In the genomic region with DNA sequence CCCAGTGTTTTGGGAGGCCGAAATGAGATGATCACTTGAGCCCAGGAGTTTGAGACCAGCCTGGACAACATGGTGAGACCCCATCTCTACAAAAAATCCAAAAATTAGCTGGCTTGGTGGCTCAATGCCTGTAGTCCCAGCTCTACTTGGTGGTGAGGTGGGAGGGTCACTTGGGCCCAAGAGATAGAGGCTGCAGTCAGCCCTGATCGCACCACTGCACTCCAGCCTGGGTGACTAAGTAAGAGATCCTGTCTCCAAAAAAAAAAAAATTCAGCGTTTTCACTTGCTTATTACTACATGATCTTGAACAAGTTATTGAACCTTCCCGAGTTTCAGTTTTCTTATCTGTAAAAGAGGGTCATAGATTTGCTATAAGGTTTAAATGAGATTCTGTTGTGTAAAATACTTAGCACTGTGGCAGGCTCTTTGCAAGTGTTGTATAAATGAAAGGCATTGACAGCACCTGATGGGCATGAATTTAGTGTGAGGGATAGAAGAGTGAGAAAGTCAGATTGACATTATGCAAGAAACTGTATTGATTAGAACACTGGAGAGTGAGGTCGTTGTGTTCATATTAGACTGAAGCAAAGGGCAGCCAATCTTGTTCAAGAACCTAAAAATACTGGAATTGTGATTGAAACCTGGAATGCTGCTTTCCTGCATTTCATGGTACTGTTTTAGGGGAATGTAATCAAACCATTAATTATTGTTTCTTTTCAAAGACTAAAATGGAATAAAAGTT, we compare ENCODE assay signal across 16 cellular contexts.
A peak's percentile ranks its signal among the peaks of the same experiment; 100 is the strongest.
DNase-seq lines count a peak whose midpoint lies in the region; ATAC-seq, FAIRE-seq and TF ChIP-seq lines count a peak whose summit lies in the region.
"Had no signal": no experiment of that assay in that cellular context is flagged by ENCODE, and none has a peak within 500 bp of the region (broad histone marks: within the 10 kb centered on the region; RNA-seq: fewer than 3 reads in every experiment).

No MANE protein-coding gene starts in this region.

- no peak overlapping the region for H3K56ac ChIP-seq in IMR-90 (ENCODE audit: extremely low read depth, insufficient read depth, low read length)

- H2BK15ac ChIP-seq in IMR-90 (ENCODE audit: low read depth, low read length): no peak overlapping the region

- H3K79me2 ChIP-seq in K562 (ENCODE audit: control insufficient read depth, insufficient read depth, low read length) (no peaks in the 10 kb centered on the region), HepG2 (ENCODE audit: insufficient read depth, low read length) (no peaks in the 10 kb centered on the region)

- TF ChIP-seq EP300 in K562 (IDR thresholded peaks at IDR 0.05; ENCODE audit: low read length) (no peak), HepG2 (IDR thresholded peaks at IDR 0.05; ENCODE audit: low read depth in 2 of 2, low read length in 2 of 2) (no peak), HepG2 (CRISPR knock-in tag; IDR thresholded peaks at IDR 0.05; ENCODE audit: borderline replicate concordance) (no peak)

- H4K91ac ChIP-seq in IMR-90 (ENCODE audit: insufficient read depth, low read depth, low read length): peak overlapping the region; percentile 29; the same call in 1 of the 2 replicates

- no peaks in the 10 kb centered on the region for H3K36me3 ChIP-seq in IMR-90 (ENCODE audit: control insufficient read depth, insufficient read depth, low read length)
- H3K36me3 ChIP-seq in K562 (ENCODE audit: control insufficient read depth, insufficient read depth, low read length): no peaks in the 10 kb centered on the region
- H3K36me3 ChIP-seq in HepG2 (replicated peaks in 1 of 2; ENCODE audit: control insufficient read depth in 1 of 2, insufficient read depth in 2 of 2, low read length in 2 of 2): no peaks in the 10 kb centered on the region

- H4K20me1 ChIP-seq in IMR-90 (ENCODE audit: insufficient read depth, low read length): no peaks in the 10 kb centered on the region
- no peaks in the 10 kb centered on the region for H4K20me1 ChIP-seq in K562 (replicated peaks; ENCODE audit: control insufficient read depth, insufficient read depth, low read length)
- H4K20me1 ChIP-seq in HepG2 (ENCODE audit: insufficient read depth, low read length): no peaks in the 10 kb centered on the region

- H4K8ac ChIP-seq in IMR-90 (ENCODE audit: low read depth in 2 of 2, low read length in 2 of 2): no peak overlapping the region; a peak in 1 of 4 replicates

- TF ChIP-seq RAD21 in IMR-90 (IDR thresholded peaks at IDR 0.05; ENCODE audit: low read length) (no peak), K562 (CRISPR knock-in tag; conservative IDR thresholded peaks at IDR 0.05 in 1 of 2, IDR thresholded peaks at IDR 0.05 in 1 of 2) (no peak), HepG2 (CRISPR knock-in tag; IDR thresholded peaks at IDR 0.05) (no peak)

- POLR2A ChIA-PET in IMR-90 (lab: Charles Lee; ENCODE audit: unreplicated experiment) (no interaction called here), K562 (lab: Yijun Ruan, JAX) (no interaction called here), HepG2 (lab: Yijun Ruan, JAX) (no interaction called here)

- H3K9me1 ChIP-seq in IMR-90 (ENCODE audit: insufficient read depth, low read length) (peaks cover 7% of the 10 kb centered on the region), K562 (ENCODE audit: control insufficient read depth, insufficient read depth, low read length) (no peaks in the 10 kb centered on the region)

- H2AK9ac ChIP-seq in IMR-90 (replicated peaks; ENCODE audit: low read depth, low read length, poor library complexity): no peak overlapping the region

- H2AK5ac ChIP-seq in IMR-90 (ENCODE audit: low read depth, low read length): no peak overlapping the region

- no peak for FAIRE-seq in K562 (lab: Jason Lieb, UNC)
- no peak for FAIRE-seq in HepG2 (lab: Jason Lieb, UNC)
- FAIRE-seq: A204.1, GM19239, HTR-8/SVneo had no signal

- CTCF ChIA-PET in IMR-90 (lab: Yijun Ruan, JAX) (interaction anchor here (0.6 kb wide), 1 partner anchor 11 kb away, joined by 4 read pairs; no protein-coding TSS in a partner anchor), K562 (lab: Yijun Ruan, JAX; ENCODE audit: low intra/inter-chr PET ratio) (no interaction called here), HepG2 (lab: Yijun Ruan, JAX; ENCODE audit: low intra/inter-chr PET ratio, low total read pairs) (no interaction called here)

- no peaks in the 10 kb centered on the region for H3K27me3 ChIP-seq in IMR-90 (ENCODE audit: control insufficient read depth, insufficient read depth, low read length)
- no peaks in the 10 kb centered on the region for H3K27me3 ChIP-seq in K562 (ENCODE audit: control insufficient read depth in 2 of 2, insufficient read depth in 2 of 2, low read length in 2 of 2)
- H3K27me3 ChIP-seq in HepG2 (ENCODE audit: control insufficient read depth in 1 of 2, insufficient read depth in 2 of 2, low read length in 2 of 2): no peaks in the 10 kb centered on the region

- peaks cover 4 to 15% of the 10 kb centered on the region in 2 experiments for H3K79me1 ChIP-seq in IMR-90 (ENCODE audit: low read depth in 1 of 2, low read length in 2 of 2)

- 100% methylated on average over 1 of the region's 5 CpGs; no CpG with 5 or more reads in 1 of the 2 experiments for WGBS in IMR-90 (ENCODE audit: extremely low coverage in 2 of 2, insufficient read length in 1 of 2), 2 experiments
- 40% methylated on average over 5 of the region's 5 CpGs for WGBS in K562 (ENCODE audit: insufficient coverage, low coverage, missing lambda C conversion rate)
- 82% methylated on average over 5 of the region's 5 CpGs for WGBS in HepG2 (ENCODE audit: low lambda C conversion rate)

- peak overlapping the region; percentile 43; the same call in 1 of the 2 replicates for H3K4ac ChIP-seq in IMR-90 (ENCODE audit: low read depth, low read length)

- ATAC-seq in IMR-90 (ENCODE audit: low read depth) (no peak), K562 (peak; percentile 69), HepG2 (peak; percentile 16; the same call in 1 of the 3 replicates), HG03432 (IDR thresholded peaks at IDR 0.05; ENCODE audit: unreplicated experiment) (no peak)
- ATAC-seq: CD8-positive, alpha-beta T cell had no signal

- no peak overlapping the region for H3K18ac ChIP-seq in IMR-90 (ENCODE audit: low read depth, low read length)

- TF ChIP-seq POLR2A in IMR-90 (IDR thresholded peaks at IDR 0.05; ENCODE audit: low read depth, low read length) (no peak), K562 (conservative IDR thresholded peaks at IDR 0.05) (no peak), HepG2 (IDR thresholded peaks at IDR 0.05; ENCODE audit: insufficient read depth in 1 of 2, low read depth in 2 of 2, low read length in 2 of 2) (no peak)

- intact Hi-C loops in IMR-90 (cut with micrococcal nuclease): no loop called here
- intact Hi-C loops in K562 (cut with micrococcal nuclease): no loop called here
- intact Hi-C loops in HepG2 (cut with micrococcal nuclease; ENCODE audit: unreplicated experiment): loop anchor here (5.0 kb wide), 1 partner anchor 267 kb away; no protein-coding TSS in a partner anchor

- no peak overlapping the region for H3K4me2 ChIP-seq in IMR-90 (ENCODE audit: low read depth, low read length)
- H3K4me2 ChIP-seq in K562 (ENCODE audit: insufficient read depth, low read length): no peak overlapping the region
- H3K4me2 ChIP-seq in HepG2 (ENCODE audit: low read depth, low read length): no peak overlapping the region

- H3K4me3 ChIP-seq in IMR-90 (ENCODE audit: insufficient read depth, low read depth, low read length) (no peak overlapping the region), K562 (no peak overlapping the region), HepG2 (replicated peaks in 1 of 3; ENCODE audit: insufficient read depth in 1 of 3, low read depth in 2 of 3, low read length in 3 of 3) (no peak overlapping the region)

- H2AFZ ChIP-seq in IMR-90 (replicated peaks; ENCODE audit: low read length, poor library complexity) (no peak overlapping the region), K562 (ENCODE audit: low read depth, low read length) (no peak overlapping the region), HepG2 (ENCODE audit: low read length) (no peak overlapping the region)

- dilution Hi-C loops in IMR-90 (cut with HindIII; ENCODE audit: low sequenced_read_pairs, unreplicated experiment): no loop called here

- TF ChIP-seq CTCF in IMR-90 (conservative IDR thresholded peaks at IDR 0.05; ENCODE audit: low read depth, low read length): no peak
- no peak for TF ChIP-seq CTCF in K562 (IDR thresholded peaks at IDR 0.05 in 2 of 3, conservative IDR thresholded peaks at IDR 0.05 in 1 of 3; ENCODE audit: insufficient read depth in 2 of 3, low read depth in 1 of 3, low read length in 3 of 3)
- TF ChIP-seq CTCF in HepG2 (CRISPR knock-in tag; IDR thresholded peaks at IDR 0.05): no peak

- H3K14ac ChIP-seq in IMR-90 (replicated peaks; ENCODE audit: low read depth, low read length): no peak overlapping the region

- H2BK5ac ChIP-seq in IMR-90 (ENCODE audit: low read depth, low read length, poor library complexity, severe bottlenecking): no peak overlapping the region

- H4K5ac ChIP-seq in IMR-90 (ENCODE audit: low read depth, low read length): no peak overlapping the region; the same call in 1 of the 2 replicates

- H3K9me3 ChIP-seq in IMR-90 (ENCODE audit: control insufficient read depth, insufficient read depth, low read length) (no peaks in the 10 kb centered on the region), K562 (replicated peaks; ENCODE audit: control insufficient read depth, insufficient read depth, low read depth, low read length) (no peaks in the 10 kb centered on the region), HepG2 (ENCODE audit: low read length) (no peaks in the 10 kb centered on the region)

- peak overlapping the region; percentile 62; the same call in 1 of the 2 replicates for H2BK20ac ChIP-seq in IMR-90 (ENCODE audit: low read depth, low read length)

- H3K23ac ChIP-seq in IMR-90 (ENCODE audit: low read depth, low read length): no peak overlapping the region

- in situ Hi-C loops in IMR-90 (cut with MboI; ENCODE audit: low sequenced_read_pairs) (no loop called here), K562 (cut with MboI) (no loop called here), HepG2 (cut with HindIII; ENCODE audit: extremely low pct_ligation_motif_present, low pct_unique_long_range_greater_than_20kb) (no loop called here)

- DNase-seq in IMR-90: no peak
- peak in 1 of 4 experiments; percentile 14 for DNase-seq in K562 (ENCODE audit: extremely low read depth in 1 of 4, low spot score in 3 of 4)
- DNase-seq in HepG2 (ENCODE audit: low spot score): no peak
- DNase-seq in renal cortical epithelial cell (ENCODE audit: low read depth): peak; percentile 21
- DNase-seq in SHP77 (lab: John Stamatoyannopoulos, UW): no peak
- DNase-seq in AG08396 (ENCODE audit: low spot score): no peak
- DNase-seq: CD8-positive, alpha-beta T cell; COR-L47; DND-41; GDM1; GOT3; H9 had no signal

- H3K27ac ChIP-seq in IMR-90 (ENCODE audit: insufficient read depth, low read length) (no peak overlapping the region), K562 (ENCODE audit: extremely low read depth, low read depth, low read length) (no peak overlapping the region), HepG2 (ENCODE audit: extremely low read length, insufficient read depth, low read length) (no peak overlapping the region)

- peaks cover 2% of the 10 kb centered on the region; the same call in 1 of the 2 replicates for H3K4me1 ChIP-seq in IMR-90 (ENCODE audit: control insufficient read depth, insufficient read depth, low read length)
- H3K4me1 ChIP-seq in K562 (replicated peaks in 1 of 2; ENCODE audit: control insufficient read depth in 2 of 2, insufficient read depth in 2 of 2, low read length in 2 of 2): no peaks in the 10 kb centered on the region; a peak in 1 of 5 replicates
- H3K4me1 ChIP-seq in HepG2 (ENCODE audit: insufficient read depth, low read length): peaks cover 46% of the 10 kb centered on the region

- H2BK120ac ChIP-seq in IMR-90 (ENCODE audit: low read depth, low read length): no peak overlapping the region; the same call in 1 of the 2 replicates

- BruUV-seq in IMR-90 (replicated peaks; lab: Mats Ljungman, UMichigan): no TSS peak
- no TSS peak for BruUV-seq in K562 (replicated peaks; lab: Mats Ljungman, UMichigan)
- BruUV-seq in HepG2 (replicated peaks; lab: Mats Ljungman, UMichigan): no TSS peak

- H3K9ac ChIP-seq in IMR-90 (ENCODE audit: low read depth, low read length) (no peak overlapping the region), K562 (ENCODE audit: insufficient read depth in 1 of 2, low read depth in 2 of 2, low read length in 2 of 2) (no peak overlapping the region), HepG2 (ENCODE audit: insufficient read depth, low read depth, low read length) (no peak overlapping the region)

Comparison
In these comparisons a context has a peak if more than half of its experiments do, and no peak if none do; other contexts are left out.
1. ATAC-seq: peak in K562 (single experiment) and HepG2 (single experiment); none in IMR-90 (single experiment) and HG03432 (single experiment).